ENCODE assay signal across 17 cellular contexts in genomic region chr12:50635356-50635755, GRCh38.
A peak's percentile ranks its signal among the peaks of the same experiment; 100 is the strongest.
DNase-seq lines count a peak whose midpoint lies in the region; ATAC-seq and TF ChIP-seq lines count a peak whose summit lies in the region.
"Had no signal": no experiment of that assay in that cellular context is flagged by ENCODE, and none has a peak within 500 bp of the region (broad histone marks: within the 10 kb centered on the region; RNA-seq: fewer than 3 reads in every experiment).

No MANE protein-coding gene starts in this region.

- no peak for TF ChIP-seq CTCF in dorsolateral prefrontal cortex (IDR thresholded peaks at IDR 0.05 in 54 of 56, conservative IDR thresholded peaks at IDR 0.05 in 2 of 56; ENCODE audit: low read depth in 1 of 56, partially characterized antibody in 56 of 56)

- peaks cover 3% of the 10 kb centered on the region in 2 donors for H3K36me3 Mint-ChIP-seq in activated T-cell treated with anti-CD3 and anti-CD28 coated beads, Interleukin-2, amount 50 U/mL, for 72 hours (ENCODE audit: insufficient read depth in 2 of 2)

- H2BK120ac ChIP-seq in neuronal stem cell (ENCODE audit: low read depth, low read length): no peak overlapping the region

- no peak overlapping the region for H2BK12ac ChIP-seq in neuronal stem cell (ENCODE audit: low read length)

- no peak overlapping the region for H4K8ac ChIP-seq in neuronal stem cell (ENCODE audit: low read depth, low read length)

- no CpG with 5 or more reads among the region's 5 CpGs for WGBS in neuronal stem cell (ENCODE audit: extremely low coverage in 2 of 2, insufficient read length in 2 of 2, insufficient replicate concordance in 1 of 2), 2 donors

- H3K4me3 ChIP-seq in Karpas-422 (ENCODE audit: low read length) (no peak overlapping the region), dorsolateral prefrontal cortex (no peak overlapping the region), neuronal stem cell (ENCODE audit: low read length in 2 of 2) (no peak overlapping the region)
- H3K4me3 ChIP-seq: adrenal gland had no signal

- peaks cover 46% of the 10 kb centered on the region for H3K4me1 Mint-ChIP-seq in activated T-cell treated with anti-CD3 and anti-CD28 coated beads, Interleukin-2, amount 50 U/mL, for 72 hours (ENCODE audit: low read depth)

- H3K4me3 Mint-ChIP-seq in activated T-cell treated with anti-CD3 and anti-CD28 coated beads, Interleukin-2, amount 50 U/mL, for 72 hours: no peak overlapping the region
- H3K4me3 Mint-ChIP-seq: activated T-cell treated with anti-CD3 and anti-CD28 coated beads, Interleukin-2, amount 50 U/mL, for 4 hours; natural killer cell treated with Interleukin-12 subunit alpha and Interleukin-12 subunit beta and Interleukin-15 and Interleukin-18, amount 100 ng/mL, for 72 hours; T-helper 2 cell treated with Interferon-gamma antibody and Interleukin-4, amounts not matched to agents 5 μg/mL and 100 μg/mL, for 36 hours had no signal

- no peak for DNase-seq in activated T-cell treated with anti-CD3 and anti-CD28 coated beads, Interleukin-2, amount 50 U/mL, for 72 hours
- no peak for DNase-seq in activated T-cell treated with anti-CD3 and anti-CD28 coated beads for 4 hours
- DNase-seq in Karpas-422: no peak
- DNase-seq in dorsolateral prefrontal cortex: no peak
- peak; percentile 54 for DNase-seq in pons (ENCODE audit: low spot score)
- DNase-seq in neuronal stem cell (ENCODE audit: low spot score): no peak
- no peak for DNase-seq in cortex of kidney (lab: John Stamatoyannopoulos, UW)
- DNase-seq: activated CD4-positive, alpha-beta T cell treated with anti-CD3 and anti-CD28 coated beads for 4 hours; activated T-cell treated with anti-CD3 and anti-CD28 coated beads, Interleukin-2, amount 50 U/mL, for 4 hours; adrenal gland; foreskin keratinocyte; NCI-H1436 treated with DMSO at 0.1 percent for 48 hours; SIG-M5 had no signal

- H2AK5ac ChIP-seq in neuronal stem cell (ENCODE audit: low read depth, low read length): no peak overlapping the region

- no peaks in the 10 kb centered on the region for H4K20me1 ChIP-seq in Karpas-422 (ENCODE audit: insufficient read depth, low read depth, low read length)

- H2AFZ ChIP-seq in Karpas-422 (ENCODE audit: low read length) (no peak overlapping the region), neuronal stem cell (ENCODE audit: low read length) (no peak overlapping the region)

- H3K14ac ChIP-seq in neuronal stem cell (ENCODE audit: low read length): no peak overlapping the region

- no peak overlapping the region for H4K91ac ChIP-seq in neuronal stem cell (ENCODE audit: low read depth, low read length, poor library complexity)

- H3K23ac ChIP-seq in neuronal stem cell (ENCODE audit: low read depth, low read length, poor library complexity): no peak overlapping the region

- H3K9me3 ChIP-seq in Karpas-422 (ENCODE audit: low read length) (no peaks in the 10 kb centered on the region), neuronal stem cell (replicated peaks in 1 of 2; ENCODE audit: control insufficient read depth in 2 of 2, insufficient read depth in 1 of 2, low read depth in 1 of 2, low read length in 2 of 2) (no peaks in the 10 kb centered on the region)
- H3K9me3 ChIP-seq: adrenal gland had no signal

- peak overlapping the region; percentile 49 for H3K27ac Mint-ChIP-seq in activated T-cell treated with anti-CD3 and anti-CD28 coated beads, Interleukin-2, amount 50 U/mL, for 72 hours
- H3K27ac Mint-ChIP-seq: natural killer cell treated with Interleukin-12 subunit alpha and Interleukin-12 subunit beta and Interleukin-15 and Interleukin-18, amount 100 ng/mL, for 72 hours; T-helper 2 cell treated with Interferon-gamma antibody and Interleukin-4, amounts not matched to agents 5 μg/mL and 100 μg/mL, for 36 hours had no signal

- H3K79me2 ChIP-seq in Karpas-422 (ENCODE audit: low read length): peaks cover 66% of the 10 kb centered on the region

- intact Hi-C loops in dorsolateral prefrontal cortex (cut with DNase I): loop anchor here in 1 of 2 donors (10.0 kb wide), 1 partner anchor 51 kb away; no protein-coding TSS in a partner anchor

- no peaks in the 10 kb centered on the region for H3K79me1 ChIP-seq in neuronal stem cell (ENCODE audit: low read depth, low read length)

- no peak overlapping the region for H3K4ac ChIP-seq in neuronal stem cell (ENCODE audit: low read length)

- no peak overlapping the region for H3K18ac ChIP-seq in neuronal stem cell (ENCODE audit: low read length)

- peaks cover 81% of the 10 kb centered on the region for H3K4me1 ChIP-seq in Karpas-422 (ENCODE audit: low read length)
- H3K4me1 ChIP-seq in neuronal stem cell (ENCODE audit: control insufficient read depth in 2 of 2, insufficient read depth in 1 of 2, low read depth in 1 of 2, low read length in 2 of 2): peaks cover 2 to 6% of the 10 kb centered on the region in 2 donors

- no peak for ATAC-seq in activated T-cell treated with anti-CD3 and anti-CD28 coated beads, Interleukin-2, amount 50 U/mL, for 72 hours (replicated peaks in 1 of 2)
- ATAC-seq in HG03469 (IDR thresholded peaks at IDR 0.05; ENCODE audit: unreplicated experiment): no peak
- ATAC-seq: activated T-cell treated with anti-CD3 and anti-CD28 coated beads, Interleukin-2, amount 50 U/mL, for 4 hours; foreskin keratinocyte; HCT116; natural killer cell treated with Interleukin-12 subunit alpha and Interleukin-12 subunit beta and Interleukin-15 and Interleukin-18, amount 100 ng/mL, for 72 hours had no signal

- H2BK5ac ChIP-seq in neuronal stem cell (ENCODE audit: low read length): no peak overlapping the region

- no peaks in the 10 kb centered on the region for H3K9me3 Mint-ChIP-seq in activated T-cell treated with anti-CD3 and anti-CD28 coated beads, Interleukin-2, amount 50 U/mL, for 72 hours
- H3K9me3 Mint-ChIP-seq: activated T-cell treated with anti-CD3 and anti-CD28 coated beads, Interleukin-2, amount 50 U/mL, for 4 hours; natural killer cell treated with Interleukin-12 subunit alpha and Interleukin-12 subunit beta and Interleukin-15 and Interleukin-18, amount 100 ng/mL, for 72 hours; T-helper 2 cell treated with Interferon-gamma antibody and Interleukin-4, amounts not matched to agents 5 μg/mL and 100 μg/mL, for 36 hours had no signal

- no peaks in the 10 kb centered on the region for H3K27me3 Mint-ChIP-seq in activated T-cell treated with anti-CD3 and anti-CD28 coated beads, Interleukin-2, amount 50 U/mL, for 72 hours (ENCODE audit: low read depth)
- H3K27me3 Mint-ChIP-seq: natural killer cell treated with Interleukin-12 subunit alpha and Interleukin-12 subunit beta and Interleukin-15 and Interleukin-18, amount 100 ng/mL, for 72 hours had no signal

- H2BK15ac ChIP-seq in neuronal stem cell (ENCODE audit: low read length): no peak overlapping the region

- H3K9ac ChIP-seq in Karpas-422 (ENCODE audit: low read length) (no peak overlapping the region), neuronal stem cell (ENCODE audit: low read depth, low read length, poor library complexity) (no peak overlapping the region)

- H3K9me2 ChIP-seq in Karpas-422 (replicated peaks; ENCODE audit: insufficient read depth, low read length): no peaks in the 10 kb centered on the region

- H3K27me3 ChIP-seq in Karpas-422 (ENCODE audit: low read length) (no peaks in the 10 kb centered on the region), dorsolateral prefrontal cortex (no peaks in the 10 kb centered on the region), neuronal stem cell (ENCODE audit: control insufficient read depth in 3 of 3, insufficient read depth in 3 of 3, low read depth in 1 of 3, low read length in 3 of 3) (no peaks in the 10 kb centered on the region)
- H3K27me3 ChIP-seq: adrenal gland, foreskin keratinocyte had no signal

- H3K27ac ChIP-seq in Karpas-422 (ENCODE audit: low read length) (peak overlapping the region; percentile 60), dorsolateral prefrontal cortex (peak overlapping the region in 53 of 59 donors; percentile 3 to 91 (median 78)), neuronal stem cell (replicated peaks; ENCODE audit: low read length) (no peak overlapping the region)
- H3K27ac ChIP-seq: adrenal gland, foreskin keratinocyte had no signal

- H3K36me3 ChIP-seq in Karpas-422 (ENCODE audit: insufficient read depth, low read length): no peaks in the 10 kb centered on the region
- H3K36me3 ChIP-seq in neuronal stem cell (replicated peaks in 1 of 2; ENCODE audit: control insufficient read depth in 2 of 2, insufficient read depth in 2 of 2, low read length in 2 of 2): peaks cover 0 to 14% of the 10 kb centered on the region in 2 donors

- H3K4me2 ChIP-seq in Karpas-422 (ENCODE audit: low read depth, low read length, poor library complexity, severe bottlenecking) (no peak overlapping the region), neuronal stem cell (ENCODE audit: insufficient read depth, low read length, poor library complexity, severe bottlenecking) (no peak overlapping the region)
